16 cellular contexts compared by ENCODE assay signal in genomic region chr4:1170156-1170804, GRCh38. TPM values are rescaled to one million over a fixed set of nuclear protein-coding genes. Genes with fewer than 3 reads are reported as not detected.
DNase-seq lines count a peak whose midpoint lies in the region; ATAC-seq, FAIRE-seq and TF ChIP-seq lines count a peak whose summit lies in the region.
"Had no signal": no experiment of that assay in that cellular context is flagged by ENCODE, and none has a peak within 500 bp of the region (broad histone marks: within the 10 kb centered on the region; RNA-seq: fewer than 3 reads in every experiment).

No MANE protein-coding gene starts in this region.

- DNase-seq in T-helper 2 cell treated with Interferon-gamma antibody and Interleukin-4, amounts not matched to agents 5 μg/mL and 100 μg/mL, for 36 hours (ENCODE audit: low spot score): no peak
- DNase-seq in T-helper 2 cell: no peak
- DNase-seq in WTC11 (ENCODE audit: low spot score): no peak
- DNase-seq in hepatocyte (ENCODE audit: low spot score): no peak
- DNase-seq in smooth muscle cell (lab: John Stamatoyannopoulos, UW; ENCODE audit: unreplicated experiment): no peak
- no peak for DNase-seq in D721Med (ENCODE audit: insufficient read length, low spot score)
- DNase-seq in brain microvascular endothelial cell: no peak
- DNase-seq: foreskin keratinocyte, KBM-7, NCI-H1436 had no signal

- no peak for ATAC-seq in WTC11
- ATAC-seq in GM19467 (IDR thresholded peaks at IDR 0.05; ENCODE audit: unreplicated experiment): no peak
- ATAC-seq: foreskin keratinocyte had no signal

- H3K79me2 ChIP-seq in hepatocyte: peaks cover 12% of the 10 kb centered on the region
- H3K79me2 ChIP-seq in smooth muscle cell (ENCODE audit: low read depth): peaks cover 10% of the 10 kb centered on the region

- H3K4me2 ChIP-seq in hepatocyte: peak overlapping the region; percentile 86
- peak overlapping the region; percentile 84 for H3K4me2 ChIP-seq in smooth muscle cell

- FAIRE-seq in D721Med (lab: Jason Lieb, UNC): no peak
- FAIRE-seq: H54 had no signal

- H3K27me3 ChIP-seq in hepatocyte: peaks cover 25% of the 10 kb centered on the region
- peaks cover 18% of the 10 kb centered on the region for H3K27me3 ChIP-seq in smooth muscle cell (ENCODE audit: low read depth)
- peaks cover 23% of the 10 kb centered on the region for H3K27me3 ChIP-seq in brain microvascular endothelial cell (replicated peaks)

- H3F3A ChIP-seq in smooth muscle cell (ENCODE audit: low read depth): peaks cover 7% of the 10 kb centered on the region

- H3K9me3 ChIP-seq in hepatocyte (ENCODE audit: low read depth): no peaks in the 10 kb centered on the region
- H3K9me3 ChIP-seq in smooth muscle cell (replicated peaks; ENCODE audit: low read depth): no peaks in the 10 kb centered on the region
- H3K9me3 ChIP-seq: Caco-2 had no signal

- H3K9ac ChIP-seq in smooth muscle cell (ENCODE audit: low read depth): no peak overlapping the region

- peak overlapping the region; percentile 24 for H3K4me3 Mint-ChIP-seq in T-helper 2 cell treated with Interferon-gamma antibody and Interleukin-4, amounts not matched to agents 5 μg/mL and 100 μg/mL, for 36 hours
- H3K4me3 Mint-ChIP-seq in WTC11: peak overlapping the region; percentile 27
- H3K4me3 Mint-ChIP-seq: dendritic cell treated with granulocyte-macrophage colony-stimulating factor and Interleukin-4, amounts not matched to agents 40 ng/mL and 50 ng/mL, for 4 days had no signal

- H3K36me3 ChIP-seq in hepatocyte (replicated peaks; ENCODE audit: insufficient read depth, low read depth): no peaks in the 10 kb centered on the region
- H3K36me3 ChIP-seq in smooth muscle cell (ENCODE audit: low read depth): no peaks in the 10 kb centered on the region
- H3K36me3 ChIP-seq in brain microvascular endothelial cell (replicated peaks): no peaks in the 10 kb centered on the region

- peaks cover 31% of the 10 kb centered on the region for H3K27me3 Mint-ChIP-seq in T-helper 2 cell treated with Interferon-gamma antibody and Interleukin-4, amounts not matched to agents 5 μg/mL and 100 μg/mL, for 36 hours (ENCODE audit: low read depth)
- H3K27me3 Mint-ChIP-seq in WTC11 (ENCODE audit: low read depth): peaks cover 85% of the 10 kb centered on the region

- in situ Hi-C loops in brain microvascular endothelial cell (cut with HindIII; ENCODE audit: low pct_ligation_motif_present, low sequenced_read_pairs): no loop called here

- H2AFZ ChIP-seq in hepatocyte: no peak overlapping the region
- H2AFZ ChIP-seq in smooth muscle cell (ENCODE audit: low read depth): no peak overlapping the region

- H3K4me3 ChIP-seq in hepatocyte (no peak overlapping the region), smooth muscle cell (peak overlapping the region; percentile 51), brain microvascular endothelial cell (ENCODE audit: low read depth, low read length) (no peak overlapping the region)

- peaks cover 8% of the 10 kb centered on the region for H4K20me1 ChIP-seq in hepatocyte (ENCODE audit: insufficient read depth, poor library complexity, severe bottlenecking)
- peaks cover 52% of the 10 kb centered on the region for H4K20me1 ChIP-seq in smooth muscle cell (ENCODE audit: low read depth)

- CTCF ChIA-PET in WTC11 (lab: Charles Lee): interaction anchor here (1.0 to 1.9 kb wide), 2 partner anchors 39 to 116 kb away, joined by 5 to 6 read pairs; no protein-coding TSS in a partner anchor

- peaks cover 15% of the 10 kb centered on the region for H3K4me1 Mint-ChIP-seq in T-helper 2 cell treated with Interferon-gamma antibody and Interleukin-4, amounts not matched to agents 5 μg/mL and 100 μg/mL, for 36 hours (ENCODE audit: low read depth)
- H3K4me1 Mint-ChIP-seq in WTC11: peaks cover 2% of the 10 kb centered on the region; the same call in 1 of the 2 replicates

- no peaks in the 10 kb centered on the region for H3K9me3 Mint-ChIP-seq in T-helper 2 cell treated with Interferon-gamma antibody and Interleukin-4, amounts not matched to agents 5 μg/mL and 100 μg/mL, for 36 hours
- H3K9me3 Mint-ChIP-seq in WTC11: no peaks in the 10 kb centered on the region
- H3K9me3 Mint-ChIP-seq: activated naive CD4-positive, alpha-beta T cell treated with anti-CD3 and anti-CD28 coated beads, Interleukin-2, amount 50 U/mL, for 72 hours; dendritic cell treated with granulocyte-macrophage colony-stimulating factor and Interleukin-4, amounts not matched to agents 40 ng/mL and 50 ng/mL, for 4 days had no signal

- WGBS in hepatocyte (ENCODE audit: low lambda C conversion rate, missing lambda C conversion rate): 91% methylated on average over 27 of the region's 28 CpGs
- 90% methylated on average over 28 of the region's 28 CpGs for WGBS in smooth muscle cell (ENCODE audit: low lambda C conversion rate)

- H3K27ac Mint-ChIP-seq in T-helper 2 cell treated with Interferon-gamma antibody and Interleukin-4, amounts not matched to agents 5 μg/mL and 100 μg/mL, for 36 hours: no peak overlapping the region
- H3K27ac Mint-ChIP-seq in WTC11: no peak overlapping the region
- H3K27ac Mint-ChIP-seq: activated naive CD4-positive, alpha-beta T cell treated with anti-CD3 and anti-CD28 coated beads, Interleukin-2, amount 50 U/mL, for 72 hours; dendritic cell treated with granulocyte-macrophage colony-stimulating factor and Interleukin-4, amounts not matched to agents 40 ng/mL and 50 ng/mL, for 4 days had no signal

- TF ChIP-seq CTCF in WTC11 (IDR thresholded peaks at IDR 0.05) (no peak), hepatocyte (IDR thresholded peaks at IDR 0.05; ENCODE audit: poor library complexity) (no peak), smooth muscle cell (IDR thresholded peaks at IDR 0.05; ENCODE audit: borderline replicate concordance, insufficient read depth, poor library complexity, severe bottlenecking) (no peak), D721Med (IDR thresholded peaks at IDR 0.05; ENCODE audit: insufficient read depth, missing control alignments) (no peak), brain microvascular endothelial cell (IDR thresholded peaks at IDR 0.05; ENCODE audit: low read depth, low read length, missing control alignments) (no peak)

- POLR2A ChIA-PET in WTC11 (lab: Charles Lee): interaction anchor here (0.7 kb wide), 1 partner anchor 9 kb away, joined by 3 read pairs; no protein-coding TSS in a partner anchor

- H3K4me1 ChIP-seq in hepatocyte (ENCODE audit: insufficient read depth) (peaks cover 33% of the 10 kb centered on the region), smooth muscle cell (ENCODE audit: low read depth) (peaks cover 6% of the 10 kb centered on the region)
- H3K4me1 ChIP-seq: foreskin keratinocyte had no signal

- no peaks in the 10 kb centered on the region for H3K36me3 Mint-ChIP-seq in T-helper 2 cell treated with Interferon-gamma antibody and Interleukin-4, amounts not matched to agents 5 μg/mL and 100 μg/mL, for 36 hours (ENCODE audit: low read depth)
- H3K36me3 Mint-ChIP-seq in WTC11: no peaks in the 10 kb centered on the region

- no peaks in the 10 kb centered on the region for H3K9me2 ChIP-seq in hepatocyte (replicated peaks; ENCODE audit: insufficient read depth)

- H3K27ac ChIP-seq in hepatocyte: no peak overlapping the region
- no peak overlapping the region for H3K27ac ChIP-seq in smooth muscle cell (ENCODE audit: low read depth)
- H3K27ac ChIP-seq in brain microvascular endothelial cell: no peak overlapping the region
- H3K27ac ChIP-seq: 22Rv1, foreskin keratinocyte had no signal

TF ChIP-seq in WTC11, 78 proteins besides CTCF, POLR2A, EP300 and RAD21:
- TF ChIP-seq ZNF263 (CRISPR knock-in tag; IDR thresholded peaks at IDR 0.05; ENCODE audit: low read depth): no peak
- no peak for TF ChIP-seq IRF1 (CRISPR knock-in tag; IDR thresholded peaks at IDR 0.05)
- TF ChIP-seq NR3C1 (CRISPR knock-in tag; conservative IDR thresholded peaks at IDR 0.05; ENCODE audit: low read depth): no peak
- TF ChIP-seq, protein P1, sequence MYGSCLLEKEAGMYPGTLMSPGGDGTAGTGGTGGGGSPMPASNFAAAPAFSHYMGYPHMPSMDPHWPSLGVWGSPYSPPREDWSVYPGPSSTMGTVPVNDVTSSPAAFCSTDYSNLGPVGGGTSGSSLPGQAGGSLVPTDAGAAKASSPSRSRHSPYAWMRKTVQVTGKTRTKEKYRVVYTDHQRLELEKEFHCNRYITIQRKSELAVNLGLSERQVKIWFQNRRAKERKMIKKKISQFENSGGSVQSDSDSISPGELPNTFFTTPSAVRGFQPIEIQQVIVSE (CRISPR knock-in tag; IDR thresholded peaks at IDR 0.05; ENCODE audit: borderline replicate concordance): no peak

RNA-seq across cellular contexts. Expression of gene SPON2, which starts 2.1 kb away (rescaled TPM):
- 4.9 to 6.6 TPM (median 5.3 TPM) in 3 replicates for total RNA-seq in WTC11 (2021)
- 308 and 403 TPM in 2 replicates for total RNA-seq in hepatocyte
- polyA plus RNA-seq in hepatocyte: 1,210 and 1,380 TPM in 2 replicates
- 152 and 171 TPM in 2 replicates for total RNA-seq in smooth muscle cell
- 388 and 427 TPM in 2 replicates for polyA plus RNA-seq in smooth muscle cell

RNA-seq across cellular contexts. Expression of gene RNF212, which starts 56.9 kb away (rescaled TPM):
- total RNA-seq in WTC11 (2021) (1.0 to 2.9 TPM (median 2.7 TPM) in 3 replicates), hepatocyte (3.0 and 10.4 TPM in 2 replicates), smooth muscle cell (0.67 and 1.3 TPM in 2 replicates)
- polyA plus RNA-seq in hepatocyte (8.4 and 12.0 TPM in 2 replicates), smooth muscle cell (1.8 and 4.6 TPM in 2 replicates)
- total RNA-seq: Caco-2 had no signal

Comparison
In these comparisons a context has a peak if more than half of its experiments do, and no peak if none do; other contexts are left out.
1. RNA of gene SPON2, which starts 2.1 kb away (total RNA-seq): 308 to 403 TPM in hepatocyte and 152 to 171 TPM in smooth muscle cell; 4.9 to 6.6 TPM in WTC11; every median in the first group is over 10 times any median in the second.